Comparison of ENCODE assay signal across 15 cellular contexts in the genomic region with DNA sequence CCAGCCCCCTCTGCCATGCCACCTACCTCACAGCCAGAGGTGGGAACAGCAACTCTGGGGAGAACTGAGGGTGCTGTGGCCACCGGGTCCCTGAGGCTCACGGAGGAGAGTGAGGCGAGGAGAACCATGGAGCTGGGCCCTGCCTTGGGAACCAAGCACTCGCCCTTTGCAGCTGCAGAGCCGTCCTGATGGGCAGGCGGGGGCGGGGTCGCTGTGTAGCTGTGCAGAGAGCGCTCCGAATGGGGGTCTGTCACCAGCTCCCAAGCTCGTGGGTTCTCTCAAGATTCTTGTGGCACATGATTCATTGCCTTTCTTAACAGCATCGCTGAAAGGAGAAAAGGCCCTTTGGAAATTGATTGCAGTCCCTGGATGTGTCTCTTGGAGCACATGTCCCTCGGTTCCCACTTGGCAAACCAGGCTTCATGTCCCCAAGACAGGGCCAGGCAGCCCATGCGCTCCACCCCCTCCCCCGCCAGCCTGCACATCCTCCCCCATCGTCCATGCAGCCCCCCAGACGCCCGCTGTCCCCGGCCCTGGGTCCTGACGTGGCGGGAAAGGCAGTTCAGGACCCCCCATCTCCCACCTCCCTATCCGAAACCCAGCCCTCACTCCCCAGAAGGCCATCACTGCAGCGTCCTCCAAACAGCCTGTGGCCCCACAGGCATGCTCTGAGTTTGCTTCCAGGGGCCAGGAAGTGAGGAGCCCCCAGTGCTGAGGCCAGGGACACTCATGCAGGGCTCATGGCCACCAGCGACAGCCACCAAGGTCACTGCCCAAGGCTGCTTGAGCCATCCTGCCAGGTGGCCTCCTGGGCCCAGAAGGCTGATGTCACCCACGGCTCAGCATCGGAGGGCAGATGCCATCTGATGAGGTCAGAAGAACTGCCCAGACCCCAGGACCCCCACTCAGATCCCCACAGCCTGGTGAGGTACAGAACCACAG. TPM values are rescaled to one million over a fixed set of nuclear protein-coding genes. Genes with fewer than 3 reads are reported as not detected.
DNase-seq lines count a peak whose midpoint lies in the region; ATAC-seq, FAIRE-seq and TF ChIP-seq lines count a peak whose summit lies in the region.
"Had no signal": no experiment of that assay in that cellular context is flagged by ENCODE, and none has a peak within 500 bp of the region (broad histone marks: within the 10 kb centered on the region; RNA-seq: fewer than 3 reads in every experiment).

No MANE protein-coding gene starts in this region.

- H3K9me3 ChIP-seq in HepG2 (ENCODE audit: low read length) (no peaks in the 10 kb centered on the region), right lobe of liver (no peaks in the 10 kb centered on the region), RWPE2 (ENCODE audit: severe bottlenecking) (no peaks in the 10 kb centered on the region)
- H3K9me3 ChIP-seq: gastrocnemius medialis, prostate gland had no signal

- peaks cover 6 to 32% of the 10 kb centered on the region in 2 experiments; a peak in 4 of 5 replicates for H3K27me3 ChIP-seq in HepG2 (ENCODE audit: control insufficient read depth in 1 of 2, insufficient read depth in 2 of 2, low read length in 2 of 2)
- H3K27me3 ChIP-seq in right lobe of liver, result no peaks in the 10 kb centered on the region
- H3K27me3 ChIP-seq in RWPE2 (ENCODE audit: insufficient read depth, poor library complexity, severe bottlenecking), result no peaks in the 10 kb centered on the region

- H3K4me2 ChIP-seq in HepG2 (ENCODE audit: low read depth, low read length), result peak overlapping the region; percentile 73; the same call in 1 of the 2 replicates

- no peaks in the 10 kb centered on the region; a peak in 1 of 5 replicates for H3K36me3 ChIP-seq in HepG2 (replicated peaks in 1 of 2; ENCODE audit: control insufficient read depth in 1 of 2, insufficient read depth in 2 of 2, low read length in 2 of 2)
- H3K36me3 ChIP-seq in right lobe of liver, result no peaks in the 10 kb centered on the region
- no peaks in the 10 kb centered on the region for H3K36me3 ChIP-seq in RWPE2 (ENCODE audit: low read depth)
- H3K36me3 ChIP-seq: gastrocnemius medialis, prostate gland had no signal

- no TSS peak for BruUV-seq in HepG2 (replicated peaks; lab: Mats Ljungman, UMichigan)

- no peak for TF ChIP-seq CTCF in HepG2 (CRISPR knock-in tag; IDR thresholded peaks at IDR 0.05)
- peak in 1 of 4 donors; percentile 2 for TF ChIP-seq CTCF in right lobe of liver (IDR thresholded peaks at IDR 0.05)
- TF ChIP-seq CTCF in RWPE2 (IDR thresholded peaks at IDR 0.05; ENCODE audit: poor library complexity, severe bottlenecking), result peak; percentile 26

- no peak for FAIRE-seq in HepG2 (lab: Jason Lieb, UNC)

- TF ChIP-seq RAD21 in HepG2 (CRISPR knock-in tag; IDR thresholded peaks at IDR 0.05), result no peak

- H4K20me1 ChIP-seq in HepG2 (ENCODE audit: insufficient read depth, low read length), result no peaks in the 10 kb centered on the region

- TF ChIP-seq POLR2A in HepG2 (IDR thresholded peaks at IDR 0.05; ENCODE audit: insufficient read depth in 1 of 2, low read depth in 2 of 2, low read length in 2 of 2), result no peak
- TF ChIP-seq POLR2A in right lobe of liver (IDR thresholded peaks at IDR 0.05), result no peak

- H3K4me3 ChIP-seq in HepG2 (replicated peaks in 1 of 3; ENCODE audit: insufficient read depth in 1 of 3, low read depth in 2 of 3, low read length in 3 of 3) (no peak overlapping the region; a peak in 1 of 6 replicates), right lobe of liver (no peak overlapping the region), RWPE2 (ENCODE audit: severe bottlenecking) (no peak overlapping the region)
- H3K4me3 ChIP-seq: gastrocnemius medialis, prostate gland had no signal

- peak; percentile 6 for ATAC-seq in HepG2
- ATAC-seq in right lobe of liver, result no peak
- 0 out of 3 replicates have a peak, but pooled peaks have one; percentile 5 for ATAC-seq in RWPE2 (ENCODE audit: low read depth)
- ATAC-seq in GM18520 (IDR thresholded peaks at IDR 0.05; ENCODE audit: unreplicated experiment), result no peak

- H3K27ac ChIP-seq in HepG2 (ENCODE audit: extremely low read length, insufficient read depth, low read length), result no peak overlapping the region
- H3K27ac ChIP-seq in right lobe of liver, result no peak overlapping the region
- H3K27ac ChIP-seq in RWPE2 (ENCODE audit: poor library complexity, severe bottlenecking), result no peak overlapping the region
- H3K27ac ChIP-seq: epithelial cell of prostate, prostate gland had no signal

- no peak overlapping the region for H3K9ac ChIP-seq in HepG2 (ENCODE audit: insufficient read depth, low read depth, low read length)

- DNase-seq in HepG2 (ENCODE audit: low spot score) (no peak), right lobe of liver (no peak), RWPE2 (ENCODE audit: low spot score) (no peak), myocyte (ENCODE audit: low read depth) (peak; percentile 77), AG08396 (ENCODE audit: low spot score) (no peak), DMS 273 treated with DMSO at 0.1 percent for 48 hours (lab: John Stamatoyannopoulos, UW) (no peak)
- no peak for DNase-seq in stimulated activated CD4-positive, alpha-beta T cell treated with anti-CD3 and anti-CD28 coated beads, Interleukin-4, amount 100 ng/mL, for 1 hour
- DNase-seq: AML-193, cortex of kidney, NCI-H2171, NCI-H748 treated with DMSO at 0.1 percent for 48 hours had no signal

- H3K79me2 ChIP-seq in HepG2 (ENCODE audit: insufficient read depth, low read length), result no peaks in the 10 kb centered on the region

- WGBS in HepG2 (ENCODE audit: low lambda C conversion rate), result 40% methylated on average over 19 of the region's 26 CpGs
- WGBS in right lobe of liver (ENCODE audit: insufficient coverage, low coverage, low lambda C conversion rate, missing lambda C conversion rate), result 18% methylated on average over 6 of the region's 26 CpGs

- CTCF ChIA-PET in HepG2 (lab: Yijun Ruan, JAX; ENCODE audit: low intra/inter-chr PET ratio, low total read pairs), result no interaction called here

- H3K4me1 ChIP-seq in HepG2 (ENCODE audit: insufficient read depth, low read length), result peaks cover 38% of the 10 kb centered on the region
- H3K4me1 ChIP-seq in right lobe of liver, result no peaks in the 10 kb centered on the region
- no peaks in the 10 kb centered on the region for H3K4me1 ChIP-seq in RWPE2 (ENCODE audit: insufficient read depth, poor library complexity, severe bottlenecking)

- POLR2A ChIA-PET in HepG2 (lab: Yijun Ruan, JAX), result interaction anchor here (0.8 to 1.6 kb wide), 2 partner anchors 8 to 544 kb away, joined by 3 to 4 read pairs; no protein-coding TSS in a partner anchor

- in situ Hi-C loops in HepG2 (cut with HindIII; ENCODE audit: extremely low pct_ligation_motif_present, low pct_unique_long_range_greater_than_20kb), result no loop called here

- H2AFZ ChIP-seq in HepG2 (ENCODE audit: low read length), result no peak overlapping the region

- intact Hi-C loops in HepG2 (cut with micrococcal nuclease; ENCODE audit: unreplicated experiment), result no loop called here
- intact Hi-C loops in right lobe of liver (cut with DNase I), result no loop called here

- TF ChIP-seq EP300 in HepG2 (IDR thresholded peaks at IDR 0.05; ENCODE audit: low read depth in 2 of 2, low read length in 2 of 2) (no peak), HepG2 (CRISPR knock-in tag; IDR thresholded peaks at IDR 0.05; ENCODE audit: borderline replicate concordance) (no peak)

TF ChIP-seq in HepG2, 621 proteins besides CTCF, POLR2A, EP300 and RAD21 (continues in another document):
- TF ChIP-seq, protein P1, sequence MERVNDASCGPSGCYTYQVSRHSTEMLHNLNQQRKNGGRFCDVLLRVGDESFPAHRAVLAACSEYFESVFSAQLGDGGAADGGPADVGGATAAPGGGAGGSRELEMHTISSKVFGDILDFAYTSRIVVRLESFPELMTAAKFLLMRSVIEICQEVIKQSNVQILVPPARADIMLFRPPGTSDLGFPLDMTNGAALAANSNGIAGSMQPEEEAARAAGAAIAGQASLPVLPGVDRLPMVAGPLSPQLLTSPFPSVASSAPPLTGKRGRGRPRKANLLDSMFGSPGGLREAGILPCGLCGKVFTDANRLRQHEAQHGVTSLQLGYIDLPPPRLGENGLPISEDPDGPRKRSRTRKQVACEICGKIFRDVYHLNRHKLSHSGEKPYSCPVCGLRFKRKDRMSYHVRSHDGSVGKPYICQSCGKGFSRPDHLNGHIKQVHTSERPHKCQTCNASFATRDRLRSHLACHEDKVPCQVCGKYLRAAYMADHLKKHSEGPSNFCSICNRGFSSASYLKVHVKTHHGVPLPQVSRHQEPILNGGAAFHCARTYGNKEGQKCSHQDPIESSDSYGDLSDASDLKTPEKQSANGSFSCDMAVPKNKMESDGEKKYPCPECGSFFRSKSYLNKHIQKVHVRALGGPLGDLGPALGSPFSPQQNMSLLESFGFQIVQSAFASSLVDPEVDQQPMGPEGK (CRISPR knock-in tag; IDR thresholded peaks at IDR 0.05), result peak; percentile 65

RNA-seq across cellular contexts. Expression of a gene that starts 20.6 kb away (rescaled TPM):
- 24.2 and 24.6 TPM in 2 replicates for total RNA-seq in HepG2 (2016; rRNA removed; fragmentation: Illumina TruSeq; extraction: Trizol)
- total RNA-seq in HepG2 (2016; cell fraction: cytosol; rRNA removed; fragmentation: Illumina TruSeq; extraction: Trizol; ENCODE audit: low read depth), result 5.9 and 6.6 TPM in 2 replicates
- total RNA-seq in HepG2 (2016; cell fraction: insoluble cytoplasmic fraction; rRNA removed; fragmentation: Illumina TruSeq; extraction: Trizol), result 24.5 and 25.5 TPM in 2 replicates
- total RNA-seq in HepG2 (2016; cell fraction: membrane; rRNA removed; fragmentation: Illumina TruSeq; extraction: Trizol), result 14.7 and 15.5 TPM in 2 replicates
- 12.8 and 13.9 TPM in 2 replicates for total RNA-seq in HepG2 (2016; cell fraction: nucleus; rRNA removed; fragmentation: Illumina TruSeq; extraction: Trizol)
- polyA plus RNA-seq in HepG2 (2011; rRNA removed), result 11.1 and 17.7 TPM in 2 replicates
- polyA plus RNA-seq in HepG2 (2011; cell fraction: cytosol; rRNA removed), result 14.2 and 21.6 TPM in 2 replicates
- 31.7 and 32.3 TPM in 2 replicates for polyA plus RNA-seq in HepG2 (2011; cell fraction: nucleus; rRNA removed)
- 10.1 and 14.6 TPM in 2 replicates for polyA plus RNA-seq in HepG2 (2012)
- 8.4 and 9.7 TPM in 2 replicates for polyA plus RNA-seq in HepG2 (2016; cell fraction: cytosol; fragmentation: Illumina TruSeq; extraction: Trizol; ENCODE audit: low read depth)
- 42.4 and 45.1 TPM in 2 replicates for polyA plus RNA-seq in HepG2 (2016; cell fraction: insoluble cytoplasmic fraction; fragmentation: Illumina TruSeq; extraction: Trizol; ENCODE audit: low read depth)
- 14.8 and 17.6 TPM in 2 replicates for polyA plus RNA-seq in HepG2 (2016; cell fraction: membrane; fragmentation: Illumina TruSeq; extraction: Trizol; ENCODE audit: low read depth)
- 34.7 and 37.8 TPM in 2 replicates for polyA plus RNA-seq in HepG2 (2016; cell fraction: nucleus; fragmentation: Illumina TruSeq; extraction: Trizol; ENCODE audit: insufficient read depth, low read depth)
- 6.7 and 18.8 TPM in 2 replicates for polyA minus RNA-seq in HepG2 (2011; rRNA and poly(A)+ RNA removed; ENCODE audit: low replicate concordance)
- 8.2 and 11.1 TPM in 2 replicates for polyA minus RNA-seq in HepG2 (2011; cell fraction: cytosol; rRNA and poly(A)+ RNA removed)
- polyA minus RNA-seq in HepG2 (2011; cell fraction: nucleus; rRNA and poly(A)+ RNA removed), result 20.0 and 22.4 TPM in 2 replicates
- 10 to 100 TPM; 13.4 to 27.8 (median 15.6) TPM for total RNA-seq in right lobe of liver
- 14.8 and 18.0 TPM in 2 replicates for total RNA-seq in myocyte
- 31.3 TPM for polyA plus RNA-seq in myocyte (2012)

Comparison
In these comparisons a context has a peak if more than half of its experiments do, and no peak if none do; other contexts are left out.
1. ATAC-seq: peak in HepG2 (single experiment) and RWPE2 (single experiment); none in right lobe of liver (0 of 4) and GM18520 (single experiment).